ENCODE assay signal across 16 cellular contexts in genomic region chr22:40249286-40249685, GRCh38.
"Had no signal": no experiment of that assay in that cellular context is flagged by ENCODE, and none has a peak within 500 bp of the region (broad histone marks: within the 10 kb centered on the region; RNA-seq: fewer than 3 reads in every experiment).

No MANE protein-coding gene starts in this region.

- H3K4me3 Mint-ChIP-seq: activated T-cell treated with anti-CD3 and anti-CD28 coated beads, Interleukin-2, amount 50 U/mL, for 4 hours; nephron progenitor cell; stimulated activated naive CD8-positive, alpha-beta T cell treated with anti-CD3 and anti-CD28 coated beads, Interleukin-15, amount 100 ng/mL, for 72 hours had no signal

- FAIRE-seq: kidney had no signal

- H3K9me3 ChIP-seq: gastrocnemius medialis, ovary, testis had no signal

- H3K4me1 ChIP-seq: gastrocnemius medialis, testis had no signal

- H3K27me3 Mint-ChIP-seq: stimulated activated naive CD8-positive, alpha-beta T cell treated with anti-CD3 and anti-CD28 coated beads, Interleukin-15, amount 100 ng/mL, for 72 hours had no signal

- H3K36me3 ChIP-seq: gastrocnemius medialis, ovary had no signal

- H3K27me3 ChIP-seq: gastrocnemius medialis, ovary, testis had no signal

- DNase-seq: activated CD4-positive, CD25-positive, alpha-beta regulatory T cell treated with anti-CD3 and anti-CD28 coated beads, Interleukin-2, amount 50 U/mL, for 72 hours; activated naive CD4-positive, alpha-beta T cell treated with Interleukin-2 at 50 U/mL for 16 hours; activated T-cell treated with anti-CD3 and anti-CD28 coated beads, Interleukin-2, amount 50 U/mL, for 4 hours; central memory CD4-positive, alpha-beta T cell; effector CD4-positive, alpha-beta T cell; gastrocnemius medialis; kidney; left ventricle myocardium superior; mesenchymal stem cell; nephron progenitor cell; ovary; stimulated activated CD4-positive, alpha-beta T cell treated with anti-CD3 and anti-CD28 coated beads, Interleukin-4, amount 100 ng/mL, for 1 hour; stimulated activated CD8-positive, alpha-beta memory T cell treated with anti-CD3 and anti-CD28 coated beads, Interleukin-4, amount 100 ng/mL, for 48 hours; stimulated activated naive CD8-positive, alpha-beta T cell treated with anti-CD3 and anti-CD28 coated beads, Interleukin-15, amount 100 ng/mL, for 72 hours; testis had no signal

- H3K9me3 Mint-ChIP-seq: activated T-cell treated with anti-CD3 and anti-CD28 coated beads, Interleukin-2, amount 50 U/mL, for 4 hours; nephron progenitor cell; stimulated activated naive CD8-positive, alpha-beta T cell treated with anti-CD3 and anti-CD28 coated beads, Interleukin-15, amount 100 ng/mL, for 72 hours had no signal

- H3K4me3 ChIP-seq: coronary artery, gastrocnemius medialis, ovary, testis had no signal

- ATAC-seq: activated T-cell treated with anti-CD3 and anti-CD28 coated beads, Interleukin-2, amount 50 U/mL, for 4 hours; gastrocnemius medialis; left ventricle myocardium superior; stimulated activated naive CD8-positive, alpha-beta T cell treated with anti-CD3 and anti-CD28 coated beads, Interleukin-15, amount 100 ng/mL, for 72 hours had no signal

- H3K27ac Mint-ChIP-seq: nephron progenitor cell; stimulated activated naive CD8-positive, alpha-beta T cell treated with anti-CD3 and anti-CD28 coated beads, Interleukin-15, amount 100 ng/mL, for 72 hours had no signal

- H3K27ac ChIP-seq: coronary artery, gastrocnemius medialis, ovary, testis had no signal
